In the genomic region with DNA sequence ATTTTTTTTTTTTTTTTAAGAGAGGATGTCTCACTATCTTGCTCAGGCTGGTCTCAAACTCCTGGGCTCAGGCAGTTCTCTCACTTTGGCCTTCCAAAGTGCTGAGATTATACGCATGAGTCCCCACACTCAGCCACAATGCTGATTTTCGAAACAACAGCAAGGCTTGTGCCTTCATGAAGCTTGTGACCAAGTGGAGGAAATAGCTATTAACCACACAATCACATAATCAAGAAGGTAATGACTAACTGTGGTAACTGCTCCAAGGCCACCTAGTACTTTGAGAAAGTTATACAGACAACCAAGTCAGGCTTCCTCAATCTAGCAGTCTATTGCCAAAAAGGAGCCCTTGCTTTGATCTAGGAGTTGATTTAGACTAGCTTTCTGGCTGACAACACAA, we compare ENCODE assay signal across 8 cellular contexts. TPM values are rescaled to one million over a fixed set of nuclear protein-coding genes. Genes with fewer than 3 reads are reported as not detected.
DNase-seq lines count a peak whose midpoint lies in the region; ATAC-seq lines count a peak whose summit lies in the region.
"Had no signal": no experiment of that assay in that cellular context is flagged by ENCODE, and none has a peak within 500 bp of the region (broad histone marks: within the 10 kb centered on the region; RNA-seq: fewer than 3 reads in every experiment).

No MANE protein-coding gene starts in this region.

- H3K27me3 Mint-ChIP-seq in T-helper 1 cell treated with Interleukin-12 subunit alpha and Interleukin-12 subunit beta and Interleukin-4 antibody, amounts not matched to agents 30 μg/mL and 1 μg/mL, for 36 hours (ENCODE audit: low read depth): no peaks in the 10 kb centered on the region
- H3K27me3 Mint-ChIP-seq in stimulated activated memory B cell treated with anti-CD40 and anti-IgM and Interleukin-4, amounts not matched to agents 10 μg/mL and 1 μg/mL and 100 μg/mL, for 72 hours: no peaks in the 10 kb centered on the region
- H3K27me3 Mint-ChIP-seq in T-cell: no peaks in the 10 kb centered on the region

- CTCF ChIA-PET in T-cell (lab: Charles Lee): interaction anchor here (0.7 to 1.1 kb wide), 3 partner anchors 9 to 161 kb away, joined by 3 to 4 read pairs (median 4); no protein-coding TSS in a partner anchor

- H3K9me3 Mint-ChIP-seq in T-helper 1 cell treated with Interleukin-12 subunit alpha and Interleukin-12 subunit beta and Interleukin-4 antibody, amounts not matched to agents 30 μg/mL and 1 μg/mL, for 36 hours: no peaks in the 10 kb centered on the region
- peaks cover under 1% of the 10 kb centered on the region for H3K9me3 Mint-ChIP-seq in stimulated activated memory B cell treated with anti-CD40 and anti-IgM and Interleukin-4, amounts not matched to agents 10 μg/mL and 1 μg/mL and 100 μg/mL, for 72 hours
- H3K9me3 Mint-ChIP-seq in T-cell: peaks cover 1 to 5% (median 2%) of the 10 kb centered on the region in 3 donors

- POLR2A ChIA-PET in T-cell (lab: Charles Lee): interaction anchor here in 1 of 2 donors (0.7 kb wide), 1 partner anchor 1473 kb away, joined by 5 read pairs; no protein-coding TSS in a partner anchor

- H3K36me3 Mint-ChIP-seq in T-helper 1 cell treated with Interleukin-12 subunit alpha and Interleukin-12 subunit beta and Interleukin-4 antibody, amounts not matched to agents 30 μg/mL and 1 μg/mL, for 36 hours (ENCODE audit: low read depth): no peaks in the 10 kb centered on the region
- H3K36me3 Mint-ChIP-seq in stimulated activated memory B cell treated with anti-CD40 and anti-IgM and Interleukin-4, amounts not matched to agents 10 μg/mL and 1 μg/mL and 100 μg/mL, for 72 hours: peaks cover 11% of the 10 kb centered on the region
- peaks cover 16% of the 10 kb centered on the region for H3K36me3 Mint-ChIP-seq in T-cell

- H3K4me3 Mint-ChIP-seq in T-helper 1 cell treated with Interleukin-12 subunit alpha and Interleukin-12 subunit beta and Interleukin-4 antibody, amounts not matched to agents 30 μg/mL and 1 μg/mL, for 36 hours: no peak overlapping the region
- H3K4me3 Mint-ChIP-seq in stimulated activated memory B cell treated with anti-CD40 and anti-IgM and Interleukin-4, amounts not matched to agents 10 μg/mL and 1 μg/mL and 100 μg/mL, for 72 hours: no peak overlapping the region
- no peak overlapping the region for H3K4me3 Mint-ChIP-seq in T-cell

- H3K4me1 Mint-ChIP-seq in T-helper 1 cell treated with Interleukin-12 subunit alpha and Interleukin-12 subunit beta and Interleukin-4 antibody, amounts not matched to agents 30 μg/mL and 1 μg/mL, for 36 hours (ENCODE audit: low read depth): peaks cover 6% of the 10 kb centered on the region
- peaks cover 5% of the 10 kb centered on the region for H3K4me1 Mint-ChIP-seq in stimulated activated memory B cell treated with anti-CD40 and anti-IgM and Interleukin-4, amounts not matched to agents 10 μg/mL and 1 μg/mL and 100 μg/mL, for 72 hours
- peaks cover 0 to 9% (median 0%) of the 10 kb centered on the region in 3 donors for H3K4me1 Mint-ChIP-seq in T-cell

- ATAC-seq in GM19351 (IDR thresholded peaks at IDR 0.05; ENCODE audit: unreplicated experiment): peak; percentile 94
- ATAC-seq in HG02943 (IDR thresholded peaks at IDR 0.05; ENCODE audit: low read depth, unreplicated experiment): peak; percentile 99
- peak; percentile 53 for ATAC-seq in stimulated activated memory B cell treated with anti-CD40 and anti-IgM and Interleukin-4, amounts not matched to agents 10 μg/mL and 1 μg/mL and 100 μg/mL, for 72 hours
- ATAC-seq in HG02571 (IDR thresholded peaks at IDR 0.05; ENCODE audit: unreplicated experiment): no peak
- ATAC-seq in T-cell (replicated peaks in 1 of 4): no peak

- DNase-seq in T-cell (no peak), iPS-NIHi7 (ENCODE audit: extremely low spot score) (no peak)
- DNase-seq: NCI-H1105 treated with DMSO at 0.1 percent for 48 hours had no signal

- peak overlapping the region; percentile 10 for H3K27ac Mint-ChIP-seq in T-helper 1 cell treated with Interleukin-12 subunit alpha and Interleukin-12 subunit beta and Interleukin-4 antibody, amounts not matched to agents 30 μg/mL and 1 μg/mL, for 36 hours
- H3K27ac Mint-ChIP-seq in stimulated activated memory B cell treated with anti-CD40 and anti-IgM and Interleukin-4, amounts not matched to agents 10 μg/mL and 1 μg/mL and 100 μg/mL, for 72 hours: no peak overlapping the region
- no peak overlapping the region for H3K27ac Mint-ChIP-seq in T-cell

RNA-seq across cellular contexts. Expression of a gene that starts 46.3 kb away (rescaled TPM):
- 100 to 1,000 TPM in 3 of 5 donors, 10 to 100 TPM in 2; 81.2 to 143 (median 112) TPM for total RNA-seq in T-cell

Comparison
In these comparisons a context has a peak if more than half of its experiments do, and no peak if none do; other contexts are left out.
1. ATAC-seq: peak in GM19351 (single experiment), HG02943 (single experiment) and stimulated activated memory B cell treated with anti-CD40 and anti-IgM and Interleukin-4, amounts not matched to agents 10 μg/mL and 1 μg/mL and 100 μg/mL, for 72 hours (single experiment); none in HG02571 (single experiment) and T-cell (0 of 4).